1 cellular context compared by ENCODE assay signal in genomic region chr2:152433289-152433688, GRCh38.
TF ChIP-seq lines count a peak whose summit lies in the region.

No MANE protein-coding gene starts in this region.

TF ChIP-seq in IMR-90, 13 proteins besides CTCF, POLR2A, EP300 and RAD21:
- TF ChIP-seq MXI1 (IDR thresholded peaks at IDR 0.05; ENCODE audit: borderline replicate concordance, low read depth, low read length) = no peak
- TF ChIP-seq NFE2L2 (IDR thresholded peaks at IDR 0.05; ENCODE audit: low read depth, low read length) = no peak
- TF ChIP-seq, protein P1, sequence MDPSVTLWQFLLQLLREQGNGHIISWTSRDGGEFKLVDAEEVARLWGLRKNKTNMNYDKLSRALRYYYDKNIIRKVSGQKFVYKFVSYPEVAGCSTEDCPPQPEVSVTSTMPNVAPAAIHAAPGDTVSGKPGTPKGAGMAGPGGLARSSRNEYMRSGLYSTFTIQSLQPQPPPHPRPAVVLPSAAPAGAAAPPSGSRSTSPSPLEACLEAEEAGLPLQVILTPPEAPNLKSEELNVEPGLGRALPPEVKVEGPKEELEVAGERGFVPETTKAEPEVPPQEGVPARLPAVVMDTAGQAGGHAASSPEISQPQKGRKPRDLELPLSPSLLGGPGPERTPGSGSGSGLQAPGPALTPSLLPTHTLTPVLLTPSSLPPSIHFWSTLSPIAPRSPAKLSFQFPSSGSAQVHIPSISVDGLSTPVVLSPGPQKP (IDR thresholded peaks at IDR 0.05; ENCODE audit: borderline replicate concordance, low read depth, low read length) = no peak
- TF ChIP-seq, protein P2, sequence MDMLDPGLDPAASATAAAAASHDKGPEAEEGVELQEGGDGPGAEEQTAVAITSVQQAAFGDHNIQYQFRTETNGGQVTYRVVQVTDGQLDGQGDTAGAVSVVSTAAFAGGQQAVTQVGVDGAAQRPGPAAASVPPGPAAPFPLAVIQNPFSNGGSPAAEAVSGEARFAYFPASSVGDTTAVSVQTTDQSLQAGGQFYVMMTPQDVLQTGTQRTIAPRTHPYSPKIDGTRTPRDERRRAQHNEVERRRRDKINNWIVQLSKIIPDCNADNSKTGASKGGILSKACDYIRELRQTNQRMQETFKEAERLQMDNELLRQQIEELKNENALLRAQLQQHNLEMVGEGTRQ (IDR thresholded peaks at IDR 0.05; ENCODE audit: low read depth, low read length) = no peak
- no peak for TF ChIP-seq CEBPB (IDR thresholded peaks at IDR 0.05; ENCODE audit: low read depth, low read length)
- TF ChIP-seq RCOR1 (IDR thresholded peaks at IDR 0.05; ENCODE audit: insufficient replicate concordance, low read length) = no peak
- TF ChIP-seq CHD1 (IDR thresholded peaks at IDR 0.05; ENCODE audit: low read depth, low read length) = no peak
- no peak for TF ChIP-seq MAFK (IDR thresholded peaks at IDR 0.05; ENCODE audit: low read depth, low read length)
- TF ChIP-seq MAZ (IDR thresholded peaks at IDR 0.05; ENCODE audit: borderline replicate concordance, low read depth, low read length) = no peak
- TF ChIP-seq BHLHE40 (IDR thresholded peaks at IDR 0.05; ENCODE audit: low read depth, low read length) = no peak
- TF ChIP-seq SMC3 (IDR thresholded peaks at IDR 0.05; ENCODE audit: low read depth, low read length) = no peak
- no peak for TF ChIP-seq RFX5 (IDR thresholded peaks at IDR 0.05; ENCODE audit: low read depth, low read length)
- no peak for TF ChIP-seq FOS (IDR thresholded peaks at IDR 0.05; ENCODE audit: low read depth, low read length)
